Comparison of ENCODE assay signal across 32 cellular contexts in the genomic region with DNA sequence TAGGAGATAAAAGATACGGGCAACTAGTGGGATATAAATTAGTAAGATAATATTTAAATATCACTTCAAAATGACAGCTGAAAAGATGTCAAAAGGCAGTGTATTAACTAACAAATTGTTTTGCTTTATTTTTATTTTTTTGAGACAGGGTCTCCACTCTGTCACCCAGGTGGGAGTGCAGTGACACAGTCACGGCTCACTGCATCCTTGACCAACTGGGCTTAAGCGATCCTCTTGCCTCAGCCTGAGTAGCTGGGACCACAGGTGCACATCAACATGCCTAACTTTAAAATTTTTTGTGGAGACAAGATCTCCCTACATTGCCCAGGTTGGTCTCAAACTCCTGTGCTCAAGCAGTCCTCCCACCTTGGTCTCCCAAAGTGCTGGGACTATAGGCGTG.
"Had no signal": no experiment of that assay in that cellular context is flagged by ENCODE, and none has a peak within 500 bp of the region (broad histone marks: within the 10 kb centered on the region; RNA-seq: fewer than 3 reads in every experiment).

No MANE protein-coding gene starts in this region.

- DNase-seq: activated CD4-positive, alpha-beta T cell treated with anti-CD3 and anti-CD28 coated beads for 48 hours; activated CD4-positive, alpha-beta T cell treated with anti-CD3 and anti-CD28 coated beads, Interleukin-2, amount 50 U/mL, for 48 hours; activated CD8-positive, alpha-beta memory T cell treated with anti-CD3 and anti-CD28 coated beads, Interleukin-2, amount 50 U/mL, for 4 hours; activated T-cell treated with anti-CD3 and anti-CD28 coated beads, Interleukin-2, amount 50 U/mL, for 1 hour; dermis blood vessel endothelial cell; effector CD8-positive, alpha-beta T cell; esophagus squamous epithelium; foreskin melanocyte; left ventricle myocardium inferior; pancreas; psoas muscle; sigmoid colon; stimulated activated CD4-positive, alpha-beta T cell treated with anti-CD3 and anti-CD28 coated beads, Interleukin-1b, Interleukin-23, amount 100 ng/mL, for 48 hours; stimulated activated CD4-positive, alpha-beta T cell treated with anti-CD3 and anti-CD28 coated beads, Interleukin-4, amount 100 ng/mL, for 4 hours; stimulated activated CD8-positive, alpha-beta memory T cell treated with anti-CD3 and anti-CD28 coated beads, Interleukin-4, amount 100 ng/mL, for 48 hours; stimulated activated naive B cell treated with anti-CD40 and anti-IgM and Interleukin-4, amounts not matched to agents 10 μg/mL and 1 μg/mL and 100 μg/mL, for 72 hours; stomach; T-helper 1 cell; thyroid gland; upper lobe of right lung; WERI-Rb-1 had no signal

- H3K27ac Mint-ChIP-seq: activated naive CD4-positive, alpha-beta T cell treated with anti-CD3 and anti-CD28 coated beads, Interleukin-2, amount 50 U/mL, for 72 hours; activated T-helper 2 cell treated with anti-CD3 and anti-CD28 coated beads, Interferon-gamma antibody, Interleukin-2, Interleukin-4, amounts not matched to agents 10 μg/mL and 5 μg/mL and 100 μg/mL, durations not matched to agents 14 hours and 24 hours and 36 hours; nephron had no signal

- H3K27ac ChIP-seq: epithelial cell of prostate, esophagus squamous epithelium, left ventricle myocardium inferior, pancreas, psoas muscle, sigmoid colon, stomach, thyroid gland, upper lobe of right lung, WERI-Rb-1 had no signal

- FAIRE-seq: bronchial epithelial cell, colon, endometrium, islet of Langerhans, pancreas, TTC549 had no signal

- H3K4me2 ChIP-seq: smooth muscle cell had no signal

- H3K27me3 ChIP-seq: esophagus squamous epithelium, pancreas, sigmoid colon, stomach, thyroid gland, upper lobe of right lung had no signal

- ATAC-seq: activated CD4-positive, CD25-positive, alpha-beta regulatory T cell treated with anti-CD3 and anti-CD28 coated beads, Interleukin-2, amount 50 U/mL, for 24 hours; activated naive CD4-positive, alpha-beta T cell treated with anti-CD3 and anti-CD28 coated beads, Interleukin-2, amount 50 U/mL, for 72 hours; pancreas; psoas muscle; stimulated activated naive B cell treated with anti-CD40 and anti-IgM and Interleukin-4, amounts not matched to agents 10 μg/mL and 1 μg/mL and 100 μg/mL, for 72 hours; upper lobe of right lung had no signal

- H3K4me3 Mint-ChIP-seq: nephron; stimulated activated naive B cell treated with anti-CD40 and anti-IgM and Interleukin-4, amounts not matched to agents 10 μg/mL and 1 μg/mL and 100 μg/mL, for 72 hours had no signal

- H3K9me3 Mint-ChIP-seq: activated naive CD4-positive, alpha-beta T cell treated with anti-CD3 and anti-CD28 coated beads, Interleukin-2, amount 50 U/mL, for 72 hours; activated T-helper 2 cell treated with anti-CD3 and anti-CD28 coated beads, Interferon-gamma antibody, Interleukin-2, Interleukin-4, amounts not matched to agents 10 μg/mL and 5 μg/mL and 100 μg/mL, durations not matched to agents 14 hours and 24 hours and 36 hours; nephron; stimulated activated naive B cell treated with anti-CD40 and anti-IgM and Interleukin-4, amounts not matched to agents 10 μg/mL and 1 μg/mL and 100 μg/mL, for 72 hours had no signal

- H3K36me3 ChIP-seq: left ventricle myocardium inferior, pancreas, sigmoid colon, stomach, thyroid gland, upper lobe of right lung had no signal

- H3K4me3 ChIP-seq: esophagus squamous epithelium, left ventricle myocardium inferior, pancreas, psoas muscle, sigmoid colon, smooth muscle cell, stomach, thyroid gland, upper lobe of right lung had no signal

- H3K9me3 ChIP-seq: esophagus squamous epithelium, left ventricle myocardium inferior, pancreas, psoas muscle, sigmoid colon, stomach, thyroid gland, upper lobe of right lung had no signal

- H3K27me3 Mint-ChIP-seq: stimulated activated naive B cell treated with anti-CD40 and anti-IgM and Interleukin-4, amounts not matched to agents 10 μg/mL and 1 μg/mL and 100 μg/mL, for 72 hours had no signal
